9 cellular contexts compared by ENCODE assay signal in genomic region chr14:38255408-38255672, GRCh38. TPM values are rescaled to one million over a fixed set of nuclear protein-coding genes. Genes with fewer than 3 reads are reported as not detected.
DNase-seq lines count a peak whose midpoint lies in the region; ATAC-seq, FAIRE-seq and TF ChIP-seq lines count a peak whose summit lies in the region.
"Had no signal": no experiment of that assay in that cellular context is flagged by ENCODE, and none has a peak within 500 bp of the region (broad histone marks: within the 10 kb centered on the region; RNA-seq: fewer than 3 reads in every experiment).

No MANE protein-coding gene starts in this region.

- peaks cover 0 to 4% (median 0%) of the 10 kb centered on the region in 7 donors for H3K9me3 Mint-ChIP-seq in CD4-positive, CD25-positive, alpha-beta regulatory T cell
- H3K9me3 Mint-ChIP-seq: T-helper 2 cell treated with Interferon-gamma antibody and Interleukin-4, amounts not matched to agents 5 μg/mL and 100 μg/mL, for 36 hours had no signal

- peak in 1 of 3 donors; percentile 19 for DNase-seq in CD4-positive, CD25-positive, alpha-beta regulatory T cell
- DNase-seq in Right ventricle myocardium superior (peak; percentile 53), GM12892 (ENCODE audit: insufficient read length) (no peak)

- intact Hi-C loops in Right ventricle myocardium superior (cut with DNase I), result loop anchor here (10.0 kb wide), 1 partner anchor 109 kb away; no protein-coding TSS in a partner anchor

- ATAC-seq in CD4-positive, CD25-positive, alpha-beta regulatory T cell (ENCODE audit: low read depth in 2 of 2), result peak; percentile 20 to 45
- peak; percentile 35 to 36 for ATAC-seq in activated CD4-positive, CD25-positive, alpha-beta regulatory T cell treated with anti-CD3 and anti-CD28 coated beads, Interleukin-2, amount 50 U/mL, for 24 hours
- ATAC-seq in Right ventricle myocardium superior (ENCODE audit: poor library complexity) (peak; percentile 36), HG03520 (IDR thresholded peaks at IDR 0.05; ENCODE audit: unreplicated experiment) (no peak), GM21390 (IDR thresholded peaks at IDR 0.05; ENCODE audit: unreplicated experiment) (no peak), GM18868 (IDR thresholded peaks at IDR 0.05; ENCODE audit: unreplicated experiment) (no peak)

- H3K9me3 ChIP-seq in CD4-positive, CD25-positive, alpha-beta regulatory T cell (ENCODE audit: control insufficient read depth in 2 of 2, low read length in 2 of 2), result no peaks in the 10 kb centered on the region
- no peaks in the 10 kb centered on the region for H3K9me3 ChIP-seq in parathyroid adenoma (ENCODE audit: control insufficient read depth, low read length)

- no peak for TF ChIP-seq CTCF in parathyroid adenoma (IDR thresholded peaks at IDR 0.05)

- H2AFZ ChIP-seq in parathyroid adenoma, result no peak overlapping the region

- no peak overlapping the region for H3K4me3 ChIP-seq in CD4-positive, CD25-positive, alpha-beta regulatory T cell (ENCODE audit: low read depth, low read length)
- peak overlapping the region; percentile 54 for H3K4me3 ChIP-seq in parathyroid adenoma (ENCODE audit: low read depth, low read length)

- H3K36me3 ChIP-seq in CD4-positive, CD25-positive, alpha-beta regulatory T cell (ENCODE audit: control insufficient read depth, insufficient read depth, low read length), result no peaks in the 10 kb centered on the region
- no peaks in the 10 kb centered on the region for H3K36me3 ChIP-seq in parathyroid adenoma (ENCODE audit: control insufficient read depth, insufficient read depth, low read length)

- no peak overlapping the region for H3K27ac ChIP-seq in CD4-positive, CD25-positive, alpha-beta regulatory T cell (ENCODE audit: insufficient read depth, low read length, poor library complexity, severe bottlenecking)
- H3K27ac ChIP-seq in parathyroid adenoma, result peak overlapping the region; percentile 44

- peaks cover 0 to 12% (median 2%) of the 10 kb centered on the region in 4 donors for H3K4me1 Mint-ChIP-seq in CD4-positive, CD25-positive, alpha-beta regulatory T cell

- FAIRE-seq in GM12892 (lab: Jason Lieb, UNC), result no peak

- H3K9ac ChIP-seq in parathyroid adenoma, result no peak overlapping the region

- H3K4me3 Mint-ChIP-seq in CD4-positive, CD25-positive, alpha-beta regulatory T cell, result peak overlapping the region in 1 of 4 donors; percentile 41

- TF ChIP-seq POLR2A in GM12892 (IDR thresholded peaks at IDR 0.05; ENCODE audit: low read depth, low read length), result no peak

- no peak overlapping the region for H3K27ac Mint-ChIP-seq in CD4-positive, CD25-positive, alpha-beta regulatory T cell
- H3K27ac Mint-ChIP-seq: T-helper 2 cell treated with Interferon-gamma antibody and Interleukin-4, amounts not matched to agents 5 μg/mL and 100 μg/mL, for 36 hours had no signal

- H3K27me3 Mint-ChIP-seq in CD4-positive, CD25-positive, alpha-beta regulatory T cell, result peaks cover 30% of the 10 kb centered on the region

- peaks cover 15% of the 10 kb centered on the region for H3K4me1 ChIP-seq in CD4-positive, CD25-positive, alpha-beta regulatory T cell (ENCODE audit: control insufficient read depth, insufficient read depth, low read length, poor library complexity, severe bottlenecking)
- no peaks in the 10 kb centered on the region for H3K4me1 ChIP-seq in parathyroid adenoma

- H3K4me2 ChIP-seq in parathyroid adenoma (ENCODE audit: low read length), result peak overlapping the region; percentile 60

- H3K36me3 Mint-ChIP-seq in CD4-positive, CD25-positive, alpha-beta regulatory T cell, result no peaks in the 10 kb centered on the region

- H3K79me2 ChIP-seq in parathyroid adenoma, result no peaks in the 10 kb centered on the region

- peaks cover 16% of the 10 kb centered on the region for H3K27me3 ChIP-seq in CD4-positive, CD25-positive, alpha-beta regulatory T cell (ENCODE audit: control insufficient read depth, insufficient read depth, low read length)
- H3K27me3 ChIP-seq in parathyroid adenoma (ENCODE audit: control insufficient read depth, insufficient read depth, low read length), result no peaks in the 10 kb centered on the region

RNA-seq across cellular contexts. Expression of gene CLEC14A, which starts 0.6 kb away (rescaled TPM):
- not detected for total RNA-seq in CD4-positive, CD25-positive, alpha-beta regulatory T cell
- polyA plus RNA-seq in CD4-positive, CD25-positive, alpha-beta regulatory T cell, result not detected
- total RNA-seq in Right ventricle myocardium superior, result 28.8 TPM
- polyA plus RNA-seq in GM12892 (2012; ENCODE audit: missing spikeins), result not detected

RNA-seq across cellular contexts. Expression of gene SSTR1, which starts 47.6 kb away (rescaled TPM):
- total RNA-seq in CD4-positive, CD25-positive, alpha-beta regulatory T cell, result not detected
- not detected for polyA plus RNA-seq in CD4-positive, CD25-positive, alpha-beta regulatory T cell
- total RNA-seq in Right ventricle myocardium superior, result 0.43 TPM
- polyA plus RNA-seq in GM12892 (2012; ENCODE audit: missing spikeins), result not detected

Comparison
In these comparisons a context has a peak if more than half of its experiments do, and no peak if none do; other contexts are left out.
1. ATAC-seq: peak in CD4-positive, CD25-positive, alpha-beta regulatory T cell (2 of 2), activated CD4-positive, CD25-positive, alpha-beta regulatory T cell treated with anti-CD3 and anti-CD28 coated beads, Interleukin-2, amount 50 U/mL, for 24 hours (2 of 2) and Right ventricle myocardium superior (single experiment); none in HG03520 (single experiment), GM21390 (single experiment) and GM18868 (single experiment).
2. RNA of gene CLEC14A, which starts 0.6 kb away (total RNA-seq): 28.8 TPM in Right ventricle myocardium superior (single experiment); not detected in CD4-positive, CD25-positive, alpha-beta regulatory T cell (single experiment); every median in the first group is over 10 times any median in the second.